ENCODE assay signal across 14 cellular contexts in the genomic region with DNA sequence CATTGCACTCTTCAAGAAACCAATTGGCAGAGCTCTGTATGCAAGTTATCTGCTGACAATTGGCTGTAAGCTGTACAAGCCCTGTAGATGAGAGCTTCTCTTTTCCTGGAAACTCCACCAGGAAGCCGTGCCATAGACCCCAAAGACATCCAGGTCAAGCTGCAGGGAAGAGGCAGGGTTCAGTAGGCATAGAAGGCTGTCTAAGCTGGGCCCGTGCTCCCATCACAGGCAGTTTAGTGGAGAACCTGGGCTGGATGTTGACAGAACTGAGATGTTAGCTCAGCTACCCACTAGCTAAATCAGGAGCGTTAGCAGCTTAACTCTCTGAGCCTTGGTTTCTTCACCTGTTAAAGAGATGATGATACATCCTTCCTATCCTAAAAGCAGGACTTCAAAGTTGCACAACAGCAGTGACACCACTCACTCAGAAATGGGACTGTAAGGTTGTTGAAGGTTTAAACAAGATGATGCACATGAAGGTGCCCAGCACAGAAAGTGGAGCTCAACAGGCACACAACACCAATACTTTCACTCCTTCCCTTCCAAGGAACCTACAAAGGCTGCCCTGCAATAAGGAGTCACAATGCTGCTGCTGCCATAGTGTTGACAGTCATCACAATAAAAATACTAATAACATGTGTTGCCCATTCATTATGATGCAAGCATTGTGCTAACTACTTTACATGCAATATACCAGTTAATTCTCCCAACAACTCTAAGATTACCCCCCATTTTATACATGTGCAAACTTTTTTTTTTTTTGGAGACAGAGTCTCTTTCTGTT.
DNase-seq lines count a peak whose midpoint lies in the region; ATAC-seq and TF ChIP-seq lines count a peak whose summit lies in the region.
"Had no signal": no experiment of that assay in that cellular context is flagged by ENCODE, and none has a peak within 500 bp of the region (broad histone marks: within the 10 kb centered on the region; RNA-seq: fewer than 3 reads in every experiment).

No MANE protein-coding gene starts in this region.

- H3K27me3 Mint-ChIP-seq in activated CD8-positive, alpha-beta T cell treated with anti-CD3 and anti-CD28 coated beads, Interleukin-2, amount 10 ng/mL, durations not matched to agents 7 days and 5 days (ENCODE audit: low read depth) = no peaks in the 10 kb centered on the region
- no peaks in the 10 kb centered on the region for H3K27me3 Mint-ChIP-seq in activated CD8-positive, alpha-beta T cell treated with anti-CD3 and anti-CD28 coated beads for 36 hours
- H3K27me3 Mint-ChIP-seq: T-cell had no signal

- no peak for TF ChIP-seq POLR2A in gastroesophageal sphincter (IDR thresholded peaks at IDR 0.05)
- no peak for TF ChIP-seq POLR2A in uterus (IDR thresholded peaks at IDR 0.05)

- H3K4me3 ChIP-seq in gastroesophageal sphincter = no peak overlapping the region
- H3K4me3 ChIP-seq in psoas muscle = no peak overlapping the region
- no peak overlapping the region for H3K4me3 ChIP-seq in uterus
- H3K4me3 ChIP-seq: A549 had no signal

- H3K4me3 Mint-ChIP-seq in activated CD8-positive, alpha-beta T cell treated with anti-CD3 and anti-CD28 coated beads, Interleukin-2, amount 10 ng/mL, durations not matched to agents 7 days and 5 days = no peak overlapping the region
- no peak overlapping the region for H3K4me3 Mint-ChIP-seq in activated CD8-positive, alpha-beta T cell treated with anti-CD3 and anti-CD28 coated beads for 36 hours

- H3K36me3 ChIP-seq in gastroesophageal sphincter (no peaks in the 10 kb centered on the region), psoas muscle (ENCODE audit: insufficient read depth in 1 of 2, low read depth in 1 of 2) (no peaks in the 10 kb centered on the region), uterus (no peaks in the 10 kb centered on the region)

- peak overlapping the region; percentile 64 for H3K27ac Mint-ChIP-seq in activated CD8-positive, alpha-beta T cell treated with anti-CD3 and anti-CD28 coated beads, Interleukin-2, amount 10 ng/mL, durations not matched to agents 7 days and 5 days
- no peak overlapping the region for H3K27ac Mint-ChIP-seq in activated CD8-positive, alpha-beta T cell treated with anti-CD3 and anti-CD28 coated beads for 36 hours

- CTCF ChIA-PET in activated CD8-positive, alpha-beta T cell treated with anti-CD3 and anti-CD28 coated beads, Interleukin-2, amount 10 ng/mL, durations not matched to agents 7 days and 5 days (lab: Charles Lee) = interaction anchor here (1.4 to 1.5 kb wide), 2 partner anchors 18 to 86 kb away, joined by 4 to 6 read pairs; no protein-coding TSS in a partner anchor
- CTCF ChIA-PET in activated CD8-positive, alpha-beta T cell treated with anti-CD3 and anti-CD28 coated beads for 36 hours (lab: Charles Lee) = interaction anchor here (1.0 to 1.2 kb wide), 2 partner anchors 17 to 18 kb away, joined by 3 read pairs; no protein-coding TSS in a partner anchor

- H3K27me3 ChIP-seq in gastroesophageal sphincter (no peaks in the 10 kb centered on the region), psoas muscle (ENCODE audit: insufficient read depth in 3 of 3, low read length in 2 of 3) (no peaks in the 10 kb centered on the region), uterus (no peaks in the 10 kb centered on the region)

- no peak for TF ChIP-seq EP300 in gastroesophageal sphincter (IDR thresholded peaks at IDR 0.05)

- ATAC-seq in activated CD8-positive, alpha-beta T cell treated with anti-CD3 and anti-CD28 coated beads, Interleukin-2, amount 10 ng/mL, durations not matched to agents 7 days and 5 days = no peak
- ATAC-seq in activated CD8-positive, alpha-beta T cell treated with anti-CD3 and anti-CD28 coated beads for 36 hours = no peak
- ATAC-seq in gastroesophageal sphincter = no peak
- peak; percentile 14 to 38 (median 34) for ATAC-seq in psoas muscle
- no peak for ATAC-seq in GM18502 (IDR thresholded peaks at IDR 0.05; ENCODE audit: poor library complexity, unreplicated experiment)
- ATAC-seq in HG03039 (IDR thresholded peaks at IDR 0.05; ENCODE audit: unreplicated experiment) = no peak
- no peak for ATAC-seq in HG03342 (IDR thresholded peaks at IDR 0.05; ENCODE audit: unreplicated experiment)
- ATAC-seq: A549, esophagus mucosa, T-cell had no signal

- H3K4me1 ChIP-seq in gastroesophageal sphincter (peaks cover 69 to 96% (median 82%) of the 10 kb centered on the region in 3 donors), psoas muscle (peaks cover 96% of the 10 kb centered on the region), uterus (peaks cover 52 to 77% of the 10 kb centered on the region in 2 donors)
- H3K4me1 ChIP-seq: A549 had no signal

- peak overlapping the region; percentile 91 to 100 (median 97) for H3K27ac ChIP-seq in gastroesophageal sphincter
- peak overlapping the region; percentile 99 for H3K27ac ChIP-seq in psoas muscle
- H3K27ac ChIP-seq in uterus = peak overlapping the region; percentile 98 to 100
- H3K27ac ChIP-seq: A549 had no signal

- POLR2A ChIA-PET in activated CD8-positive, alpha-beta T cell treated with anti-CD3 and anti-CD28 coated beads, Interleukin-2, amount 10 ng/mL, durations not matched to agents 7 days and 5 days (lab: Charles Lee) = interaction anchor here (0.6 to 1.4 kb wide), 2 partner anchors 8 to 104 kb away, joined by 3 to 8 read pairs; no protein-coding TSS in a partner anchor
- POLR2A ChIA-PET in activated CD8-positive, alpha-beta T cell treated with anti-CD3 and anti-CD28 coated beads for 36 hours (lab: Charles Lee) = no interaction called here

- H3K9me3 ChIP-seq in gastroesophageal sphincter (no peaks in the 10 kb centered on the region), psoas muscle (no peaks in the 10 kb centered on the region), uterus (no peaks in the 10 kb centered on the region)
- H3K9me3 ChIP-seq: A549 had no signal

- 80% methylated on average over 2 of the region's 3 CpGs; no CpG with 5 or more reads in 1 of the 2 donors for WGBS in gastroesophageal sphincter (ENCODE audit: low coverage in 1 of 2), 2 donors
- 28 to 75% (median 45%) methylated on average over 3 of the region's 3 CpGs for WGBS in psoas muscle, 3 donors

- H3K4me1 Mint-ChIP-seq in activated CD8-positive, alpha-beta T cell treated with anti-CD3 and anti-CD28 coated beads, Interleukin-2, amount 10 ng/mL, durations not matched to agents 7 days and 5 days (ENCODE audit: low read depth) = peaks cover 80% of the 10 kb centered on the region
- H3K4me1 Mint-ChIP-seq in activated CD8-positive, alpha-beta T cell treated with anti-CD3 and anti-CD28 coated beads for 36 hours (ENCODE audit: low read depth) = peaks cover 62% of the 10 kb centered on the region

- DNase-seq in activated CD8-positive, alpha-beta T cell treated with anti-CD3 and anti-CD28 coated beads, Interleukin-2, amount 10 ng/mL, durations not matched to agents 7 days and 5 days = no peak
- DNase-seq in activated CD8-positive, alpha-beta T cell treated with anti-CD3 and anti-CD28 coated beads for 36 hours = no peak
- DNase-seq in psoas muscle (peak; percentile 24 to 65), uterus (no peak)
- DNase-seq: activated T-cell treated with anti-CD3 and anti-CD28 coated beads, Interleukin-2, amount 50 U/mL, for 48 hours; cortex of kidney; NCI-H187 treated with DMSO at 0.1 percent for 48 hours; T-cell had no signal

- intact Hi-C loops in activated CD8-positive, alpha-beta T cell treated with anti-CD3 and anti-CD28 coated beads for 36 hours (cut with micrococcal nuclease) = no loop called here
- intact Hi-C loops in psoas muscle (cut with DNase I) = loop anchor here in 1 of 2 donors (5.0 kb wide), 1 partner anchor 113 kb away; no protein-coding TSS in a partner anchor
- intact Hi-C loops in uterus (cut with DNase I; ENCODE audit: low total_unique reads) = loop anchor here (10.0 kb wide), 1 partner anchor 130 kb away; no protein-coding TSS in a partner anchor

- peaks cover 12% of the 10 kb centered on the region for H3K36me3 Mint-ChIP-seq in activated CD8-positive, alpha-beta T cell treated with anti-CD3 and anti-CD28 coated beads, Interleukin-2, amount 10 ng/mL, durations not matched to agents 7 days and 5 days (ENCODE audit: low read depth)
- no peaks in the 10 kb centered on the region for H3K36me3 Mint-ChIP-seq in activated CD8-positive, alpha-beta T cell treated with anti-CD3 and anti-CD28 coated beads for 36 hours (ENCODE audit: low read depth)
- H3K36me3 Mint-ChIP-seq: T-cell had no signal

- no peaks in the 10 kb centered on the region for H3K9me3 Mint-ChIP-seq in activated CD8-positive, alpha-beta T cell treated with anti-CD3 and anti-CD28 coated beads, Interleukin-2, amount 10 ng/mL, durations not matched to agents 7 days and 5 days (ENCODE audit: insufficient read depth)
- no peaks in the 10 kb centered on the region for H3K9me3 Mint-ChIP-seq in activated CD8-positive, alpha-beta T cell treated with anti-CD3 and anti-CD28 coated beads for 36 hours
- H3K9me3 Mint-ChIP-seq: T-cell had no signal

- no peak for TF ChIP-seq CTCF in activated CD8-positive, alpha-beta T cell treated with anti-CD3 and anti-CD28 coated beads for 36 hours (IDR thresholded peaks at IDR 0.05)
- no peak for TF ChIP-seq CTCF in gastroesophageal sphincter (IDR thresholded peaks at IDR 0.05)
- no peak for TF ChIP-seq CTCF in psoas muscle (IDR thresholded peaks at IDR 0.05)
- no peak for TF ChIP-seq CTCF in uterus (IDR thresholded peaks at IDR 0.05)

Comparison
In these comparisons a context has a peak if more than half of its experiments do, and no peak if none do; other contexts are left out.
1. ATAC-seq: peak in psoas muscle (4 of 4); none in activated CD8-positive, alpha-beta T cell treated with anti-CD3 and anti-CD28 coated beads, Interleukin-2, amount 10 ng/mL, durations not matched to agents 7 days and 5 days (single experiment), activated CD8-positive, alpha-beta T cell treated with anti-CD3 and anti-CD28 coated beads for 36 hours (single experiment), gastroesophageal sphincter (single experiment), GM18502 (single experiment), HG03039 (single experiment) and HG03342 (single experiment).
2. DNase-seq: peak in psoas muscle (2 of 2); none in activated CD8-positive, alpha-beta T cell treated with anti-CD3 and anti-CD28 coated beads, Interleukin-2, amount 10 ng/mL, durations not matched to agents 7 days and 5 days (single experiment), activated CD8-positive, alpha-beta T cell treated with anti-CD3 and anti-CD28 coated beads for 36 hours (single experiment) and uterus (0 of 2).
3. Peak in every context shown above with its lines, with median percentiles within 50 percentile points of each other: H3K27ac ChIP-seq.